ENCODE assay signal across 12 cellular contexts in genomic region chr6:132749111-132749510, GRCh38. TPM values are rescaled to one million over a fixed set of nuclear protein-coding genes. Genes with fewer than 3 reads are reported as not detected.
DNase-seq lines count a peak whose midpoint lies in the region; ATAC-seq and TF ChIP-seq lines count a peak whose summit lies in the region.
"Had no signal": no experiment of that assay in that cellular context is flagged by ENCODE, and none has a peak within 500 bp of the region (broad histone marks: within the 10 kb centered on the region; RNA-seq: fewer than 3 reads in every experiment).

No MANE protein-coding gene starts in this region.

- H3K4me1 ChIP-seq in BLaER1 treated with 17β-estradiol and CSF1 and Interleukin-3, amounts not matched to agents 10 nM and 100 nM = peaks cover 4 to 100% (median 32%) of the 10 kb centered on the region in 10 experiments; a peak in 16 of 20 replicates
- no peaks in the 10 kb centered on the region for H3K4me1 ChIP-seq in HCT116 (ENCODE audit: control insufficient read depth in 1 of 2, insufficient read depth in 2 of 2, low read length in 2 of 2)
- H3K4me1 ChIP-seq in psoas muscle = no peaks in the 10 kb centered on the region

- H3K4me3 ChIP-seq in BLaER1 treated with 17β-estradiol and CSF1 and Interleukin-3, amounts not matched to agents 10 nM and 100 nM = peak overlapping the region in 3 of 10 experiments; percentile 6 to 23 (median 8); a peak in 4 of 20 replicates
- no peak overlapping the region for H3K4me3 ChIP-seq in HCT116 (replicated peaks in 1 of 2; ENCODE audit: low read depth in 1 of 2, low read length in 2 of 2)
- H3K4me3 ChIP-seq in psoas muscle = no peak overlapping the region

- no peak overlapping the region for H3K27ac Mint-ChIP-seq in WTC11
- no peak overlapping the region for H3K27ac Mint-ChIP-seq in nephron progenitor cell
- H3K27ac Mint-ChIP-seq: CD4-positive, alpha-beta T cell had no signal

- no peak overlapping the region for H3K4me3 Mint-ChIP-seq in WTC11
- H3K4me3 Mint-ChIP-seq in nephron progenitor cell = no peak overlapping the region
- H3K4me3 Mint-ChIP-seq: CD4-positive, alpha-beta T cell had no signal

- no peaks in the 10 kb centered on the region for H3K9me2 ChIP-seq in HCT116 (ENCODE audit: insufficient read depth)
- H3K9me2 ChIP-seq: SK-N-SH had no signal

- H3K27me3 Mint-ChIP-seq in WTC11 (ENCODE audit: low read depth) (no peaks in the 10 kb centered on the region), nephron progenitor cell (ENCODE audit: low read depth, poor library complexity) (peaks cover 6% of the 10 kb centered on the region)
- H3K27me3 Mint-ChIP-seq: CD4-positive, alpha-beta T cell had no signal

- no peak overlapping the region for H2AFZ ChIP-seq in HCT116 (ENCODE audit: low read depth, low read length, poor library complexity, severe bottlenecking)

- POLR2A ChIA-PET in HCT116 (lab: Charles Lee) = interaction anchor here (0.7 kb wide), 1 partner anchor 65 kb away, joined by 3 read pairs; the partner anchor contains the start of gene RPS12
- POLR2A ChIA-PET in WTC11 (lab: Charles Lee) = no interaction called here

- no peak for TF ChIP-seq POLR2A in HCT116 (IDR thresholded peaks at IDR 0.05; ENCODE audit: borderline replicate concordance, extremely low read depth, insufficient read depth, insufficient read length)

- RAD21 ChIA-PET in HCT116 (lab: Charles Lee; ENCODE audit: low non-redundant PET in 1 of 2, low total read pairs in 2 of 2, uncharacterized antibody in 2 of 2, unreplicated experiment in 2 of 2) = no interaction called here

- no TSS peak for BruUV-seq in HCT116 (replicated peaks; lab: Mats Ljungman, UMichigan)

- H3K36me3 Mint-ChIP-seq in WTC11 (no peaks in the 10 kb centered on the region), nephron progenitor cell (ENCODE audit: low read depth) (no peaks in the 10 kb centered on the region)

- H3K9ac ChIP-seq in BLaER1 treated with 17β-estradiol and CSF1 and Interleukin-3, amounts not matched to agents 10 nM and 100 nM = peak overlapping the region in 4 of 11 experiments; percentile 39 to 72 (median 52); a peak in 4 of 22 replicates
- no peak overlapping the region for H3K9ac ChIP-seq in HCT116 (ENCODE audit: low read length)
- H3K9ac ChIP-seq: SK-N-SH had no signal

- H3K27ac ChIP-seq in BLaER1 treated with 17β-estradiol and CSF1 and Interleukin-3, amounts not matched to agents 10 nM and 100 nM = peak overlapping the region in 8 of 11 experiments; percentile 35 to 90 (median 76); a peak in 14 of 22 replicates
- no peak overlapping the region for H3K27ac ChIP-seq in HCT116 (ENCODE audit: low read depth, low read length)
- no peak overlapping the region for H3K27ac ChIP-seq in psoas muscle

- peaks cover 0 to 96% (median 0%) of the 10 kb centered on the region in 11 experiments; a peak in 6 of 22 replicates for H3K36me3 ChIP-seq in BLaER1 treated with 17β-estradiol and CSF1 and Interleukin-3, amounts not matched to agents 10 nM and 100 nM
- H3K36me3 ChIP-seq in HCT116 (ENCODE audit: control insufficient read depth in 1 of 2, insufficient read depth in 2 of 2, low read length in 2 of 2) = no peaks in the 10 kb centered on the region
- H3K36me3 ChIP-seq in psoas muscle (ENCODE audit: insufficient read depth in 1 of 2, low read depth in 1 of 2) = no peaks in the 10 kb centered on the region

- H3K9me3 ChIP-seq in BLaER1 treated with 17β-estradiol and CSF1 and Interleukin-3, amounts not matched to agents 10 nM and 100 nM (replicated peaks in 1 of 11) = peaks cover 0 to 45% (median 0%) of the 10 kb centered on the region in 11 experiments; a peak in 7 of 22 replicates
- no peaks in the 10 kb centered on the region for H3K9me3 ChIP-seq in HCT116 (ENCODE audit: control insufficient read depth in 1 of 2, insufficient read depth in 1 of 2, low read depth in 1 of 2, low read length in 2 of 2)
- no peaks in the 10 kb centered on the region for H3K9me3 ChIP-seq in psoas muscle
- H3K9me3 ChIP-seq: SK-N-SH had no signal

- no peak for TF ChIP-seq RAD21 in HCT116 (IDR thresholded peaks at IDR 0.05; ENCODE audit: low read depth)

- 61 to 68% (median 66%) methylated on average over 4 of the region's 4 CpGs for WGBS in psoas muscle, 3 donors

- H3K4me1 Mint-ChIP-seq in WTC11 (no peaks in the 10 kb centered on the region), nephron progenitor cell (no peaks in the 10 kb centered on the region)

- CTCF ChIA-PET in HCT116 (lab: Charles Lee) (interaction anchor here (1.1 kb wide), 1 partner anchor 49 kb away, joined by 3 read pairs; the partner anchor contains the start of gene SLC18B1), WTC11 (lab: Charles Lee) (interaction anchor here (1.1 kb wide), 1 partner anchor 21 kb away, joined by 4 read pairs; no protein-coding TSS in a partner anchor)

- TF ChIP-seq CTCF in HCT116 (IDR thresholded peaks at IDR 0.05 in 2 of 3, conservative IDR thresholded peaks at IDR 0.05 in 1 of 3; ENCODE audit: borderline replicate concordance in 1 of 3, insufficient read depth in 1 of 3, low read depth in 2 of 3, low read length in 2 of 3) (no peak), WTC11 (IDR thresholded peaks at IDR 0.05) (no peak), nephron progenitor cell (IDR thresholded peaks at IDR 0.05) (no peak), psoas muscle (IDR thresholded peaks at IDR 0.05) (no peak)

- no peaks in the 10 kb centered on the region for H4K20me1 ChIP-seq in BLaER1 treated with 17β-estradiol and CSF1 and Interleukin-3, amounts not matched to agents 10 nM and 100 nM
- H4K20me1 ChIP-seq in HCT116 (ENCODE audit: insufficient read depth) = no peaks in the 10 kb centered on the region

- no peaks in the 10 kb centered on the region for H3K27me3 ChIP-seq in BLaER1 treated with 17β-estradiol and CSF1 and Interleukin-3, amounts not matched to agents 10 nM and 100 nM
- no peaks in the 10 kb centered on the region for H3K27me3 ChIP-seq in HCT116 (ENCODE audit: insufficient read depth, low read length)
- no peaks in the 10 kb centered on the region for H3K27me3 ChIP-seq in psoas muscle (ENCODE audit: insufficient read depth in 3 of 3, low read length in 2 of 3)

- DNase-seq in HCT116 (ENCODE audit: low read depth, low spot score) (no peak), WTC11 (ENCODE audit: low spot score) (no peak), globus pallidus (ENCODE audit: low spot score) (peak; percentile 5), nephron progenitor cell (no peak), DMS153 (lab: John Stamatoyannopoulos, UW) (no peak), NCI-H146 (lab: John Stamatoyannopoulos, UW) (no peak), psoas muscle (no peak)
- DNase-seq: activated CD4-positive, alpha-beta T cell treated with anti-CD3 and anti-CD28 coated beads, Interleukin-2, amount 50 U/mL, for 1 hour; CD4-positive, alpha-beta T cell; NCI-H510A; SK-N-SH had no signal

- H3K79me2 ChIP-seq in HCT116 (ENCODE audit: insufficient read depth, low read length) = no peaks in the 10 kb centered on the region

- H3K9me3 Mint-ChIP-seq in WTC11 (no peaks in the 10 kb centered on the region), nephron progenitor cell (no peaks in the 10 kb centered on the region)

- intact Hi-C loops in HCT116 (cut with micrococcal nuclease) = no loop called here
- intact Hi-C loops in psoas muscle (cut with DNase I) = no loop called here

- ATAC-seq in HCT116 (no peak), WTC11 (no peak), psoas muscle (no peak)

- H3K4me2 ChIP-seq in BLaER1 treated with 17β-estradiol and CSF1 and Interleukin-3, amounts not matched to agents 10 nM and 100 nM = peak overlapping the region in 7 of 11 experiments; percentile 15 to 96 (median 71); a peak in 12 of 22 replicates
- no peak overlapping the region for H3K4me2 ChIP-seq in HCT116 (ENCODE audit: low read length)
- H3K4me2 ChIP-seq: SK-N-SH had no signal

TF ChIP-seq in HCT116, 20 proteins besides CTCF, POLR2A, EP300 and RAD21:
- TF ChIP-seq CEBPB (IDR thresholded peaks at IDR 0.05; ENCODE audit: low read depth) (peak; percentile 58), EGR1 (IDR thresholded peaks at IDR 0.05; ENCODE audit: low read depth) (no peak), ZFX (IDR thresholded peaks at IDR 0.05) (no peak), FOSL1 (IDR thresholded peaks at IDR 0.05; ENCODE audit: low read depth) (no peak)

TF ChIP-seq in WTC11, 78 proteins besides CTCF, POLR2A, EP300 and RAD21:
- TF ChIP-seq FOXK1 (CRISPR knock-in tag; IDR thresholded peaks at IDR 0.05) (no peak), GABPB1 (CRISPR knock-in tag; IDR thresholded peaks at IDR 0.05) (peak; percentile 99)

RNA-seq across cellular contexts. Expression of gene VNN2, which starts 8.6 kb away (rescaled TPM):
- total RNA-seq in HCT116 (2021; ENCODE audit: unreplicated experiment) (0.37 TPM), WTC11 (2021) (0.16 TPM in 1 of 3 replicates, not detected in the others), psoas muscle (1 to 10 TPM in 2 of 4 donors, under 1 TPM in 2; 0.88 to 1.8 (median 1.0) TPM)
- polyA plus RNA-seq in HCT116 (2012) = not detected in 2 replicates
- under 1 TPM in 2 of 3 donors, not detected in 1; 0.22 to 0.38 TPM for polyA plus RNA-seq in psoas muscle
- polyA plus RNA-seq: SK-N-SH had no signal

RNA-seq across cellular contexts. Expression of gene VNN1, which starts 35.3 kb away (rescaled TPM):
- total RNA-seq in HCT116 (2021; ENCODE audit: unreplicated experiment) = not detected
- polyA plus RNA-seq in HCT116 (2012) = 0.01 TPM in 1 of 2 replicates, not detected in the other
- total RNA-seq in WTC11 (2021) = 0.04 to 0.07 TPM in 2 of 3 replicates, not detected in the other
- under 1 TPM; 0.25 to 0.62 (median 0.40) TPM for total RNA-seq in psoas muscle
- under 1 TPM; 0.06 to 0.32 (median 0.18) TPM for polyA plus RNA-seq in psoas muscle
- total RNA-seq: CD4-positive, alpha-beta T cell had no signal
- polyA plus RNA-seq: SK-N-SH had no signal

RNA-seq across cellular contexts. Expression of gene SLC18B1, which starts 49.3 kb away (rescaled TPM):
- total RNA-seq in HCT116 (2021; ENCODE audit: unreplicated experiment) (18.1 TPM), WTC11 (2021) (21.3 to 24.3 TPM (median 24.1 TPM) in 3 replicates), psoas muscle (1 to 10 TPM in 2 of 4 donors, under 1 TPM in 2; 0.69 to 2.2 (median 1.3) TPM)
- polyA plus RNA-seq in HCT116 (2012) = 6.6 and 8.7 TPM in 2 replicates
- 1 to 10 TPM; 1.1 to 2.0 (median 1.3) TPM for polyA plus RNA-seq in psoas muscle

Comparison
In these comparisons a context has a peak if more than half of its experiments do, and no peak if none do; other contexts are left out.
1. H3K27ac ChIP-seq: peak in BLaER1 treated with 17β-estradiol and CSF1 and Interleukin-3, amounts not matched to agents 10 nM and 100 nM (8 of 11); none in HCT116 (single experiment) and psoas muscle (single experiment).